21 cellular contexts compared by ENCODE assay signal in genomic region chr3:166248784-166249183, GRCh38.
DNase-seq lines count a peak whose midpoint lies in the region; ATAC-seq and TF ChIP-seq lines count a peak whose summit lies in the region.
"Had no signal": no experiment of that assay in that cellular context is flagged by ENCODE, and none has a peak within 500 bp of the region (broad histone marks: within the 10 kb centered on the region; RNA-seq: fewer than 3 reads in every experiment).

No MANE protein-coding gene starts in this region.

- 69% methylated on average over 3 of the region's 3 CpGs for WGBS in lower leg skin, 2 donors

- no peak overlapping the region for H3K27ac ChIP-seq in GM23338 (ENCODE audit: low read depth)
- H3K27ac ChIP-seq: SJSA1 had no signal

- no peaks in the 10 kb centered on the region for H3K9me2 ChIP-seq in GM23338 (ENCODE audit: insufficient read depth)

- H3K36me3 Mint-ChIP-seq in GM23338 (ENCODE audit: low read depth) = peaks cover 24% of the 10 kb centered on the region
- H3K36me3 Mint-ChIP-seq: T-cell had no signal

- no peak overlapping the region; the same call in 1 of the 2 replicates for H2AFZ ChIP-seq in GM23338
- peak overlapping the region; percentile 60 for H2AFZ ChIP-seq in neuron (ENCODE audit: low read depth, low read length)

- H3K36me3 ChIP-seq in GM23338 (ENCODE audit: insufficient read depth) (no peaks in the 10 kb centered on the region; the same call in 1 of the 2 replicates), neuron (ENCODE audit: insufficient read depth, low read length) (no peaks in the 10 kb centered on the region)
- H3K36me3 ChIP-seq: SJSA1 had no signal

- peaks cover 6% of the 10 kb centered on the region for H3K9me3 ChIP-seq in neuron (ENCODE audit: low read length)
- H3K9me3 ChIP-seq: SJSA1 had no signal

- no peaks in the 10 kb centered on the region for H3K4me1 ChIP-seq in GM23338 (ENCODE audit: insufficient read depth)
- H3K4me1 ChIP-seq in neuron (ENCODE audit: insufficient read depth, low read length) = peaks cover 1% of the 10 kb centered on the region
- H3K4me1 ChIP-seq: SJSA1 had no signal

- H3K27me3 ChIP-seq in GM23338 (ENCODE audit: insufficient read depth) = no peaks in the 10 kb centered on the region
- no peaks in the 10 kb centered on the region for H3K27me3 ChIP-seq in neuron (ENCODE audit: insufficient read depth, low read length)
- H3K27me3 ChIP-seq: SJSA1 had no signal

- intact Hi-C loops in lower leg skin (cut with DNase I; ENCODE audit: low total_unique reads) = no loop called here

- H3K4me1 Mint-ChIP-seq in GM23338 = peaks cover 6% of the 10 kb centered on the region; the same call in 1 of the 3 replicates
- H3K4me1 Mint-ChIP-seq: T-cell had no signal

- H3K4me3 Mint-ChIP-seq in GM23338 = no peak overlapping the region
- H3K4me3 Mint-ChIP-seq: H9, HFFc6, T-cell had no signal

- ATAC-seq in GM23338 (no peak), HG03354 (IDR thresholded peaks at IDR 0.05; ENCODE audit: poor library complexity, severe bottlenecking, unreplicated experiment) (no peak)
- ATAC-seq: HepG2, T-cell had no signal

- no peaks in the 10 kb centered on the region for H3K79me2 ChIP-seq in GM23338 (replicated peaks; ENCODE audit: insufficient read depth)

- no peak for TF ChIP-seq POLR2A in lower leg skin (IDR thresholded peaks at IDR 0.05)

- H3F3A ChIP-seq in GM23338 (replicated peaks; ENCODE audit: low read depth) = no peaks in the 10 kb centered on the region

- TF ChIP-seq CTCF in GM23338 (conservative IDR thresholded peaks at IDR 0.05; ENCODE audit: low read depth in 2 of 2) = no peak
- TF ChIP-seq CTCF in epithelial cell of esophagus (IDR thresholded peaks at IDR 0.05; ENCODE audit: insufficient read depth, low read depth, low read length, missing control alignments) = no peak
- TF ChIP-seq CTCF in lower leg skin (IDR thresholded peaks at IDR 0.05) = no peak

- no peak overlapping the region for H3K27ac Mint-ChIP-seq in GM23338
- H3K27ac Mint-ChIP-seq: HFFc6, T-cell had no signal

- H3K27me3 Mint-ChIP-seq in GM23338 (ENCODE audit: insufficient read depth, low read depth, poor library complexity) = no peaks in the 10 kb centered on the region
- H3K27me3 Mint-ChIP-seq: T-cell had no signal

- no peak overlapping the region for H3K4me3 ChIP-seq in GM23338
- no peak overlapping the region for H3K4me3 ChIP-seq in epithelial cell of esophagus (ENCODE audit: low read length)
- H3K4me3 ChIP-seq in neuron (ENCODE audit: low read length) = no peak overlapping the region
- H3K4me3 ChIP-seq in lower leg skin (ENCODE audit: low read depth, poor library complexity, severe bottlenecking) = no peak overlapping the region
- H3K4me3 ChIP-seq: SJSA1 had no signal

- H4K20me1 ChIP-seq in GM23338 (replicated peaks; ENCODE audit: insufficient read depth) = no peaks in the 10 kb centered on the region

- peaks cover 23% of the 10 kb centered on the region for H3K9me3 Mint-ChIP-seq in GM23338

- DNase-seq in GM23338 (ENCODE audit: low spot score) = peak; percentile 15
- peak; percentile 42 for DNase-seq in M059J (ENCODE audit: low read depth)
- peak; percentile 43 for DNase-seq in epithelial cell of esophagus (ENCODE audit: low read depth)
- no peak for DNase-seq in lower leg skin (ENCODE audit: low spot score in 2 of 2)
- DNase-seq in globus pallidus (ENCODE audit: low spot score) = no peak
- DNase-seq: Calu3, DMS153, DND-41, H9, HFFc6, Karpas-422, NCI-H1694, NCI-H2029 treated with DMSO at 0.1 percent for 48 hours, NCI-H2227 treated with DMSO at 0.1 percent for 48 hours, NCI-H69, Right ventricle myocardium superior, T-cell had no signal

- no peak overlapping the region for H3K4me2 ChIP-seq in GM23338

TF ChIP-seq in GM23338, 12 proteins besides CTCF, POLR2A, EP300 and RAD21:
- TF ChIP-seq ZNF331 (CRISPR knock-in tag; IDR thresholded peaks at IDR 0.05; ENCODE audit: low read depth) (no peak), POLR2AphosphoS5 (IDR thresholded peaks at IDR 0.05; ENCODE audit: low read depth) (no peak), ZNF114 (CRISPR knock-in tag; IDR thresholded peaks at IDR 0.05) (no peak), JUNB (IDR thresholded peaks at IDR 0.05; ENCODE audit: unreplicated experiment) (no peak), EZH2phosphoT487 (IDR thresholded peaks at IDR 0.05; ENCODE audit: unreplicated experiment) (no peak), STAT1 (IDR thresholded peaks at IDR 0.05; ENCODE audit: unreplicated experiment) (no peak), ETS1 (IDR thresholded peaks at IDR 0.05) (no peak), NANOG (IDR thresholded peaks at IDR 0.05; ENCODE audit: borderline replicate concordance) (no peak), CREB1 (CRISPR knock-in tag; IDR thresholded peaks at IDR 0.05; ENCODE audit: low read depth) (no peak)
TF ChIP-seq in GM23338: peak in this region for 0.

Comparison
In these comparisons a context has a peak if more than half of its experiments do, and no peak if none do; other contexts are left out.
1. DNase-seq: peak in GM23338 (single experiment), M059J (single experiment) and epithelial cell of esophagus (single experiment); none in lower leg skin (0 of 2) and globus pallidus (single experiment).